19 cellular contexts compared by ENCODE assay signal in the genomic region with DNA sequence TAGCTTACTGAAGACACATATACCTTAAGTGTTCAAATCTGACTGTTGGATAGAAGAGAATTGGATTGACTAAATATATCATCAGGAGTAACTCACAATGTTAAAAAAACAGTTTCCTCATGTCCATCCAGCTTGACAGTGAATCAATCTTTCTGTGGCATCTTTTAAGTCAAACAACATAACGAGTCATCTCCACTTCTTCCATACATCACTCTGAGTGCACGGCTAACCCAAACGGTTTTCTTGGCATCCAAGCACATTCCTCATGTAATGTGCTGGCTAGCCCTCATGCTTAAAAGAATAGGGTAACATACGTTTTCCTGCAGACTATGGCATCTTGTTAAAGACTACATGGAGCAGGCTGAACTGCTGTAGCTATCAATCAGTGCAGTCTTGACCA.
"Had no signal": no experiment of that assay in that cellular context is flagged by ENCODE, and none has a peak within 500 bp of the region (broad histone marks: within the 10 kb centered on the region; RNA-seq: fewer than 3 reads in every experiment).

No MANE protein-coding gene starts in this region.

- ATAC-seq: activated CD8-positive, alpha-beta memory T cell treated with anti-CD3 and anti-CD28 coated beads, Interleukin-2, amount 10 ng/mL, durations not matched to agents 7 days and 5 days; activated T-cell treated with anti-CD3 and anti-CD28 coated beads, Interleukin-2, amount 50 U/mL, for 72 hours; body of pancreas; effector memory CD8-positive, alpha-beta T cell; right lobe of liver had no signal

- H3K27me3 Mint-ChIP-seq: activated CD8-positive, alpha-beta memory T cell treated with anti-CD3 and anti-CD28 coated beads, Interleukin-2, amount 10 ng/mL, durations not matched to agents 7 days and 5 days; central memory CD8-positive, alpha-beta T cell; dendritic cell treated with granulocyte-macrophage colony-stimulating factor and Interleukin-4, amounts not matched to agents 40 ng/mL and 50 ng/mL, for 4 days; effector memory CD8-positive, alpha-beta T cell had no signal

- H3K9me3 Mint-ChIP-seq: effector memory CD8-positive, alpha-beta T cell; nephron had no signal

- H3K4me3 ChIP-seq: body of pancreas, left ventricle myocardium inferior, prostate gland, right lobe of liver, upper lobe of left lung had no signal

- H3K4me1 ChIP-seq: body of pancreas, left ventricle myocardium inferior, prostate gland, right lobe of liver, upper lobe of left lung had no signal

- DNase-seq: activated CD4-positive, alpha-beta T cell treated with anti-CD3 and anti-CD28 coated beads for 1 hour; activated CD4-positive, alpha-beta T cell treated with anti-CD3 and anti-CD28 coated beads, Interleukin-2, amount 50 U/mL, for 48 hours; activated CD8-positive, alpha-beta memory T cell treated with anti-CD3 and anti-CD28 coated beads, Interleukin-2, amount 10 ng/mL, durations not matched to agents 7 days and 5 days; activated gamma-delta T cell treated with Interleukin-2 at 50 U/mL for 16 hours; activated T-cell treated with anti-CD3 and anti-CD28 coated beads, Interleukin-2, amount 50 U/mL, for 72 hours; body of pancreas; effector memory CD8-positive, alpha-beta T cell; foreskin melanocyte; head of caudate nucleus; left ventricle myocardium inferior; mesendoderm; right lobe of liver; stimulated activated naive CD4-positive, alpha-beta T cell; upper lobe of left lung had no signal

- H3K9me3 ChIP-seq: body of pancreas, left ventricle myocardium inferior, prostate gland, right lobe of liver, upper lobe of left lung had no signal

- H3K27me3 ChIP-seq: body of pancreas, right lobe of liver, upper lobe of left lung had no signal

- H3K27ac ChIP-seq: body of pancreas, left ventricle myocardium inferior, prostate gland, right lobe of liver, upper lobe of left lung had no signal

- H3K36me3 ChIP-seq: left ventricle myocardium inferior, prostate gland, right lobe of liver, upper lobe of left lung had no signal

- H3K27ac Mint-ChIP-seq: activated CD8-positive, alpha-beta memory T cell treated with anti-CD3 and anti-CD28 coated beads, Interleukin-2, amount 10 ng/mL, durations not matched to agents 7 days and 5 days; activated T-cell treated with anti-CD3 and anti-CD28 coated beads, Interleukin-2, amount 50 U/mL, for 72 hours; dendritic cell treated with granulocyte-macrophage colony-stimulating factor and Interleukin-4, amounts not matched to agents 40 ng/mL and 50 ng/mL, for 4 days; effector memory CD8-positive, alpha-beta T cell; nephron had no signal

- H3K36me3 Mint-ChIP-seq: activated CD8-positive, alpha-beta memory T cell treated with anti-CD3 and anti-CD28 coated beads, Interleukin-2, amount 10 ng/mL, durations not matched to agents 7 days and 5 days had no signal

- H3K4me3 Mint-ChIP-seq: activated CD8-positive, alpha-beta memory T cell treated with anti-CD3 and anti-CD28 coated beads, Interleukin-2, amount 10 ng/mL, durations not matched to agents 7 days and 5 days; activated T-cell treated with anti-CD3 and anti-CD28 coated beads, Interleukin-2, amount 50 U/mL, for 72 hours; central memory CD8-positive, alpha-beta T cell; dendritic cell treated with granulocyte-macrophage colony-stimulating factor and Interleukin-4, amounts not matched to agents 40 ng/mL and 50 ng/mL, for 4 days; effector memory CD8-positive, alpha-beta T cell; nephron had no signal

- FAIRE-seq: keratinocyte had no signal

- H3K4me1 Mint-ChIP-seq: activated CD8-positive, alpha-beta memory T cell treated with anti-CD3 and anti-CD28 coated beads, Interleukin-2, amount 10 ng/mL, durations not matched to agents 7 days and 5 days; central memory CD8-positive, alpha-beta T cell; nephron had no signal
